Comparison of ENCODE assay signal across 29 cellular contexts in genomic region chr17:4135489-4135888, GRCh38. TPM values are rescaled to one million over a fixed set of nuclear protein-coding genes. Genes with fewer than 3 reads are reported as not detected.
A peak's percentile ranks its signal among the peaks of the same experiment; 100 is the strongest.
DNase-seq lines count a peak whose midpoint lies in the region; ATAC-seq and TF ChIP-seq lines count a peak whose summit lies in the region.
"Had no signal": no experiment of that assay in that cellular context is flagged by ENCODE, and none has a peak within 500 bp of the region (broad histone marks: within the 10 kb centered on the region; RNA-seq: fewer than 3 reads in every experiment).

No MANE protein-coding gene starts in this region.

- TF ChIP-seq CTCF in RWPE1 (conservative IDR thresholded peaks at IDR 0.05; ENCODE audit: low read depth), result no peak
- no peak for TF ChIP-seq CTCF in smooth muscle cell (IDR thresholded peaks at IDR 0.05; ENCODE audit: borderline replicate concordance, insufficient read depth, poor library complexity, severe bottlenecking)

- peaks cover 97% of the 10 kb centered on the region for H4K20me1 ChIP-seq in smooth muscle cell (ENCODE audit: low read depth)

- H3K4me2 ChIP-seq in smooth muscle cell, result no peak overlapping the region
- H3K4me2 ChIP-seq: BLaER1, PC-9 had no signal

- no peak for ATAC-seq in effector memory CD8-positive, alpha-beta T cell (replicated peaks)
- ATAC-seq: activated CD8-positive, alpha-beta memory T cell treated with anti-CD3 and anti-CD28 coated beads, Interleukin-2, amount 10 ng/mL, durations not matched to agents 7 days and 5 days; right cardiac atrium had no signal

- H3K27ac Mint-ChIP-seq in CD8-positive, alpha-beta memory T cell, result peak overlapping the region in 6 of 8 donors; percentile 10 to 90 (median 56)
- H3K27ac Mint-ChIP-seq in effector memory CD8-positive, alpha-beta T cell, result peak overlapping the region; percentile 4 to 14
- H3K27ac Mint-ChIP-seq: activated CD4-positive, alpha-beta T cell treated with anti-CD3 and anti-CD28 coated beads, Interleukin-2, amount 10 ng/mL, durations not matched to agents 7 days and 5 days; activated CD8-positive, alpha-beta memory T cell treated with anti-CD3 and anti-CD28 coated beads, Interleukin-2, amount 10 ng/mL, durations not matched to agents 7 days and 5 days; activated naive CD4-positive, alpha-beta T cell treated with anti-CD3 and anti-CD28 coated beads, Interleukin-2, amount 10 ng/mL, durations not matched to agents 7 days and 5 days; activated T-helper 1 cell treated with anti-CD3 and anti-CD28 coated beads, Interleukin-12 subunit alpha, Interleukin-12 subunit beta, Interleukin-2, Interleukin-4 antibody, amounts not matched to agents 30 ng/mL and 10 ng/mL and 1 ng/mL, durations not matched to agents 14 hours and 24 hours and 36 hours had no signal

- peaks cover 81% of the 10 kb centered on the region for H3K79me2 ChIP-seq in smooth muscle cell (ENCODE audit: low read depth)

- no peaks in the 10 kb centered on the region for H3F3A ChIP-seq in smooth muscle cell (ENCODE audit: low read depth)

- H3K36me3 ChIP-seq in CD8-positive, alpha-beta memory T cell (ENCODE audit: insufficient read depth, low read length), result no peaks in the 10 kb centered on the region
- H3K36me3 ChIP-seq in rectal smooth muscle tissue (ENCODE audit: control insufficient read depth, insufficient read depth, low read length) (peaks cover 12% of the 10 kb centered on the region), smooth muscle cell (ENCODE audit: low read depth) (no peaks in the 10 kb centered on the region)

- CTCF ChIA-PET in CD8-positive, alpha-beta memory T cell (lab: Charles Lee), result interaction anchor here (1.1 kb wide), 1 partner anchor 13 kb away, joined by 4 read pairs; no protein-coding TSS in a partner anchor
- CTCF ChIA-PET in RWPE1 (lab: Yijun Ruan, JAX), result interaction anchor here (0.6 kb wide), 2 partner anchors 40 to 383 kb away, joined by 3 read pairs; no protein-coding TSS in a partner anchor

- no peak overlapping the region for H3K4me3 ChIP-seq in CD8-positive, alpha-beta memory T cell (ENCODE audit: low read length)
- H3K4me3 ChIP-seq in rectal smooth muscle tissue (ENCODE audit: low read length), result peak overlapping the region; percentile 22
- H3K4me3 ChIP-seq in smooth muscle cell, result no peak overlapping the region
- H3K4me3 ChIP-seq: BLaER1, mucosa of descending colon, PC-9, tibial nerve had no signal

- no peak overlapping the region for H2AFZ ChIP-seq in smooth muscle cell (ENCODE audit: low read depth)
- H2AFZ ChIP-seq: parathyroid adenoma, PC-9 had no signal

- H3K36me3 Mint-ChIP-seq in CD8-positive, alpha-beta memory T cell, result peaks cover 0 to 61% (median 7%) of the 10 kb centered on the region in 3 donors
- H3K36me3 Mint-ChIP-seq in effector memory CD8-positive, alpha-beta T cell (ENCODE audit: insufficient read depth), result peaks cover 11% of the 10 kb centered on the region

- H3K27me3 Mint-ChIP-seq in CD8-positive, alpha-beta memory T cell, result no peaks in the 10 kb centered on the region
- no peaks in the 10 kb centered on the region for H3K27me3 Mint-ChIP-seq in effector memory CD8-positive, alpha-beta T cell
- H3K27me3 Mint-ChIP-seq: activated CD4-positive, alpha-beta T cell treated with anti-CD3 and anti-CD28 coated beads, Interleukin-2, amount 10 ng/mL, durations not matched to agents 7 days and 5 days; activated CD8-positive, alpha-beta memory T cell treated with anti-CD3 and anti-CD28 coated beads, Interleukin-2, amount 10 ng/mL, durations not matched to agents 7 days and 5 days; activated naive CD4-positive, alpha-beta T cell treated with anti-CD3 and anti-CD28 coated beads, Interleukin-2, amount 10 ng/mL, durations not matched to agents 7 days and 5 days had no signal

- WGBS in smooth muscle cell (ENCODE audit: low lambda C conversion rate), result 85% methylated on average over 3 of the region's 3 CpGs

- peak overlapping the region in 2 of 7 donors; percentile 26 to 33 for H3K4me3 Mint-ChIP-seq in CD8-positive, alpha-beta memory T cell
- no peak overlapping the region for H3K4me3 Mint-ChIP-seq in effector memory CD8-positive, alpha-beta T cell
- H3K4me3 Mint-ChIP-seq: activated CD4-positive, alpha-beta T cell treated with anti-CD3 and anti-CD28 coated beads, Interleukin-2, amount 10 ng/mL, durations not matched to agents 7 days and 5 days; activated CD8-positive, alpha-beta memory T cell treated with anti-CD3 and anti-CD28 coated beads, Interleukin-2, amount 10 ng/mL, durations not matched to agents 7 days and 5 days; activated naive CD4-positive, alpha-beta T cell treated with anti-CD3 and anti-CD28 coated beads, Interleukin-2, amount 10 ng/mL, durations not matched to agents 7 days and 5 days; activated T-helper 1 cell treated with anti-CD3 and anti-CD28 coated beads, Interleukin-12 subunit alpha, Interleukin-12 subunit beta, Interleukin-2, Interleukin-4 antibody, amounts not matched to agents 30 ng/mL and 10 ng/mL and 1 ng/mL, durations not matched to agents 14 hours and 24 hours and 36 hours; neural crest cell had no signal

- DNase-seq in CD8-positive, alpha-beta memory T cell, result no peak
- DNase-seq in RWPE1 (ENCODE audit: low spot score) (no peak), GM19240 (ENCODE audit: insufficient read length, low spot score) (no peak), smooth muscle cell (lab: John Stamatoyannopoulos, UW; ENCODE audit: unreplicated experiment) (no peak), NCI-H82 treated with DMSO at 0.1 percent for 48 hours (lab: John Stamatoyannopoulos, UW; ENCODE audit: unreplicated experiment) (no peak)
- no peak for DNase-seq in effector memory CD8-positive, alpha-beta T cell
- DNase-seq: activated CD4-positive, alpha-beta T cell treated with anti-CD3 and anti-CD28 coated beads, Interleukin-2, amount 10 ng/mL, durations not matched to agents 7 days and 5 days; activated CD8-positive, alpha-beta memory T cell treated with anti-CD3 and anti-CD28 coated beads, Interleukin-2, amount 10 ng/mL, durations not matched to agents 7 days and 5 days; activated naive CD4-positive, alpha-beta T cell treated with anti-CD3 and anti-CD28 coated beads, Interleukin-2, amount 10 ng/mL, durations not matched to agents 7 days and 5 days; aorta; effector CD8-positive, alpha-beta T cell; GDM1; Kasumi-1; mammary epithelial cell; NCI-H1417; NCI-H2081; NCI-H2227 treated with DMSO at 0.1 percent for 48 hours; NCI-H69; PC-9; right cardiac atrium; SHP77; stimulated activated CD8-positive, alpha-beta memory T cell treated with anti-CD3 and anti-CD28 coated beads, Interleukin-4, amount 100 ng/mL, for 48 hours had no signal

- H3K27ac ChIP-seq in CD8-positive, alpha-beta memory T cell (ENCODE audit: low read depth, low read length), result no peak overlapping the region
- H3K27ac ChIP-seq in RWPE1, result 0 out of 2 replicates have a peak overlapping the region, but pooled peaks have one; percentile 9
- no peak overlapping the region for H3K27ac ChIP-seq in rectal smooth muscle tissue (ENCODE audit: low read depth, low read length)
- H3K27ac ChIP-seq in smooth muscle cell (ENCODE audit: low read depth), result no peak overlapping the region
- H3K27ac ChIP-seq: BLaER1, parathyroid adenoma, PC-9 had no signal

- H3K9me3 Mint-ChIP-seq in CD8-positive, alpha-beta memory T cell, result no peaks in the 10 kb centered on the region
- no peaks in the 10 kb centered on the region for H3K9me3 Mint-ChIP-seq in effector memory CD8-positive, alpha-beta T cell
- H3K9me3 Mint-ChIP-seq: activated CD4-positive, alpha-beta T cell treated with anti-CD3 and anti-CD28 coated beads, Interleukin-2, amount 10 ng/mL, durations not matched to agents 7 days and 5 days; activated naive CD4-positive, alpha-beta T cell treated with anti-CD3 and anti-CD28 coated beads, Interleukin-2, amount 10 ng/mL, durations not matched to agents 7 days and 5 days; activated T-helper 1 cell treated with anti-CD3 and anti-CD28 coated beads, Interleukin-12 subunit alpha, Interleukin-12 subunit beta, Interleukin-2, Interleukin-4 antibody, amounts not matched to agents 30 ng/mL and 10 ng/mL and 1 ng/mL, durations not matched to agents 14 hours and 24 hours and 36 hours; neural crest cell had no signal

- H3K4me1 Mint-ChIP-seq in CD8-positive, alpha-beta memory T cell, result peaks cover 63 to 85% (median 77%) of the 10 kb centered on the region in 3 donors
- peaks cover 40 to 56% of the 10 kb centered on the region in 2 donors for H3K4me1 Mint-ChIP-seq in effector memory CD8-positive, alpha-beta T cell (ENCODE audit: low read depth in 2 of 2)

- no peak overlapping the region for H3K9ac ChIP-seq in rectal smooth muscle tissue (ENCODE audit: low read length)
- H3K9ac ChIP-seq in smooth muscle cell (ENCODE audit: low read depth), result no peak overlapping the region
- H3K9ac ChIP-seq: BLaER1, parathyroid adenoma had no signal

- POLR2A ChIA-PET in CD8-positive, alpha-beta memory T cell (lab: Charles Lee), result no interaction called here
- POLR2A ChIA-PET in RWPE1 (lab: Yijun Ruan, JAX; ENCODE audit: low non-redundant PET), result no interaction called here

- peaks cover 36% of the 10 kb centered on the region for H3K4me1 ChIP-seq in CD8-positive, alpha-beta memory T cell (ENCODE audit: insufficient read depth, low read length)
- H3K4me1 ChIP-seq in rectal smooth muscle tissue (ENCODE audit: control insufficient read depth, insufficient read depth, low read length) (peaks cover 20% of the 10 kb centered on the region), smooth muscle cell (ENCODE audit: low read depth) (no peaks in the 10 kb centered on the region)

- H3K9me3 ChIP-seq in CD8-positive, alpha-beta memory T cell (ENCODE audit: low read length), result no peaks in the 10 kb centered on the region
- no peaks in the 10 kb centered on the region for H3K9me3 ChIP-seq in smooth muscle cell (replicated peaks; ENCODE audit: low read depth)
- H3K9me3 ChIP-seq: BLaER1, mucosa of descending colon, tibial nerve had no signal

- H3K27me3 ChIP-seq in CD8-positive, alpha-beta memory T cell (ENCODE audit: insufficient read depth, low read length, poor library complexity, severe bottlenecking), result no peaks in the 10 kb centered on the region
- H3K27me3 ChIP-seq in rectal smooth muscle tissue (ENCODE audit: control insufficient read depth, insufficient read depth, low read length), result no peaks in the 10 kb centered on the region
- H3K27me3 ChIP-seq in smooth muscle cell (ENCODE audit: low read depth), result no peaks in the 10 kb centered on the region
- H3K27me3 ChIP-seq: BLaER1, tibial nerve had no signal

RNA-seq across cellular contexts. Expression of gene ZZEF1, which starts 7.3 kb away (rescaled TPM):
- total RNA-seq in CD8-positive, alpha-beta memory T cell, result 10 to 100 TPM; 39.6 to 41.2 TPM
- polyA plus RNA-seq in CD8-positive, alpha-beta memory T cell, result 8.2 TPM
- 15.0 and 20.0 TPM in 2 replicates for total RNA-seq in smooth muscle cell
- 3.8 and 5.7 TPM in 2 replicates for polyA plus RNA-seq in smooth muscle cell

RNA-seq across cellular contexts. Expression of gene CYB5D2, which starts 7.5 kb away (rescaled TPM):
- 10 to 100 TPM; 12.6 to 14.2 TPM for total RNA-seq in CD8-positive, alpha-beta memory T cell
- polyA plus RNA-seq in CD8-positive, alpha-beta memory T cell, result 12.9 TPM
- total RNA-seq in smooth muscle cell, result 12.2 and 13.3 TPM in 2 replicates
- polyA plus RNA-seq in smooth muscle cell, result 15.2 and 16.7 TPM in 2 replicates
